19 cellular contexts compared by ENCODE assay signal in genomic region chr15:40464595-40465185, GRCh38. TPM values are rescaled to one million over a fixed set of nuclear protein-coding genes. Genes with fewer than 3 reads are reported as not detected.
A peak's percentile ranks its signal among the peaks of the same experiment; 100 is the strongest.
DNase-seq lines count a peak whose midpoint lies in the region; ATAC-seq and TF ChIP-seq lines count a peak whose summit lies in the region.
"Had no signal": no experiment of that assay in that cellular context is flagged by ENCODE, and none has a peak within 500 bp of the region (broad histone marks: within the 10 kb centered on the region; RNA-seq: fewer than 3 reads in every experiment).

No MANE protein-coding gene starts in this region.

- H3K9me3 ChIP-seq in CD4-positive, alpha-beta memory T cell (ENCODE audit: control insufficient read depth in 1 of 2, low read length in 2 of 2) = no peaks in the 10 kb centered on the region
- no peaks in the 10 kb centered on the region for H3K9me3 ChIP-seq in spleen
- H3K9me3 ChIP-seq: Peyer's patch had no signal

- TF ChIP-seq POLR2A in spleen (IDR thresholded peaks at IDR 0.05) = no peak

- DNase-seq in CD4-positive, alpha-beta memory T cell = no peak
- DNase-seq in GM12865 (ENCODE audit: low read depth) (peak; percentile 32), spleen (peak; percentile 1), AML-193 (lab: John Stamatoyannopoulos, UW) (no peak), amygdala (lab: John Stamatoyannopoulos, UW) (no peak)
- DNase-seq: ACHN; CD8-positive, alpha-beta T cell; DND-41; GDM1; H9; NCI-H1092 treated with DMSO at 0.1 percent for 48 hours; NCI-H1694 treated with DMSO at 0.1 percent for 48 hours; NCI-H446; SIG-M5 had no signal

- H3K27me3 ChIP-seq in CD4-positive, alpha-beta memory T cell (ENCODE audit: insufficient read depth, low read length) = no peaks in the 10 kb centered on the region
- H3K27me3 ChIP-seq in spleen (replicated peaks in 1 of 7) = no peaks in the 10 kb centered on the region
- H3K27me3 ChIP-seq: Peyer's patch had no signal

- CTCF ChIA-PET in CD4-positive, alpha-beta memory T cell (lab: Charles Lee; ENCODE audit: partially characterized antibody) = interaction anchor here (0.9 kb wide), 1 partner anchor 13 kb away, joined by 3 read pairs; no protein-coding TSS in a partner anchor

- peak overlapping the region in 6 of 7 donors; percentile 4 to 84 (median 54) for H3K27ac Mint-ChIP-seq in CD4-positive, alpha-beta memory T cell
- H3K27ac Mint-ChIP-seq in activated T-helper 17 cell treated with anti-CD3 and anti-CD28 coated beads, Interleukin-2, amount 50 U/mL, for 72 hours = peak overlapping the region; percentile 50
- H3K27ac Mint-ChIP-seq: B cell; CD8-positive, alpha-beta T cell; H9 had no signal

- H3K27ac ChIP-seq in CD4-positive, alpha-beta memory T cell (ENCODE audit: low read depth, low read length) = no peak overlapping the region
- H3K27ac ChIP-seq in spleen = no peak overlapping the region
- H3K27ac ChIP-seq: KMS-11, Peyer's patch had no signal

- H3K4me1 Mint-ChIP-seq in CD4-positive, alpha-beta memory T cell = peaks cover 5 to 26% (median 9%) of the 10 kb centered on the region in 4 donors
- H3K4me1 Mint-ChIP-seq in activated T-helper 17 cell treated with anti-CD3 and anti-CD28 coated beads, Interleukin-2, amount 50 U/mL, for 72 hours = peaks cover 6% of the 10 kb centered on the region
- H3K4me1 Mint-ChIP-seq: B cell had no signal

- TF ChIP-seq CTCF in GM12865 (IDR thresholded peaks at IDR 0.05; ENCODE audit: insufficient read depth, low read depth, low read length, missing control alignments) (no peak), spleen (IDR thresholded peaks at IDR 0.05 in 8 of 11, conservative IDR thresholded peaks at IDR 0.05 in 3 of 11) (no peak)

- peaks cover 37% of the 10 kb centered on the region for H3K36me3 ChIP-seq in CD4-positive, alpha-beta memory T cell (ENCODE audit: insufficient read depth, low read length)
- H3K36me3 ChIP-seq in spleen = peaks cover 0 to 80% (median 59%) of the 10 kb centered on the region in 6 donors

- H3K9me3 Mint-ChIP-seq in CD4-positive, alpha-beta memory T cell = no peaks in the 10 kb centered on the region
- H3K9me3 Mint-ChIP-seq in activated T-helper 17 cell treated with anti-CD3 and anti-CD28 coated beads, Interleukin-2, amount 50 U/mL, for 72 hours = no peaks in the 10 kb centered on the region
- H3K9me3 Mint-ChIP-seq: CD8-positive, alpha-beta T cell; H9 had no signal

- intact Hi-C loops in CD4-positive, alpha-beta memory T cell (cut with micrococcal nuclease) = no loop called here
- intact Hi-C loops in spleen (cut with DNase I; ENCODE audit: low total_unique reads) = no loop called here

- no peak for ATAC-seq in activated T-helper 17 cell treated with anti-CD3 and anti-CD28 coated beads, Interleukin-2, amount 50 U/mL, for 72 hours (replicated peaks)
- ATAC-seq in GM18909 (IDR thresholded peaks at IDR 0.05; ENCODE audit: poor library complexity, unreplicated experiment) = no peak
- ATAC-seq: CD8-positive, alpha-beta T cell had no signal

- H3K4me3 ChIP-seq in CD4-positive, alpha-beta memory T cell (ENCODE audit: low read length in 2 of 2) = no peak overlapping the region
- H3K4me3 ChIP-seq in GM12865 (ENCODE audit: low read depth, low read length) (no peak overlapping the region), spleen (no peak overlapping the region)
- H3K4me3 ChIP-seq: Peyer's patch had no signal

- H3K4me3 Mint-ChIP-seq in CD4-positive, alpha-beta memory T cell = no peak overlapping the region
- no peak overlapping the region for H3K4me3 Mint-ChIP-seq in activated T-helper 17 cell treated with anti-CD3 and anti-CD28 coated beads, Interleukin-2, amount 50 U/mL, for 72 hours
- H3K4me3 Mint-ChIP-seq: B cell; CD8-positive, alpha-beta T cell; H9 had no signal

- H3K4me1 ChIP-seq in CD4-positive, alpha-beta memory T cell (ENCODE audit: insufficient read depth, low read length) = peaks cover 6% of the 10 kb centered on the region
- no peaks in the 10 kb centered on the region for H3K4me1 ChIP-seq in spleen
- H3K4me1 ChIP-seq: Peyer's patch had no signal

- 86 to 95% (median 94%) methylated on average over 3 of the region's 3 CpGs for WGBS in spleen, 5 donors

- POLR2A ChIA-PET in CD4-positive, alpha-beta memory T cell (lab: Charles Lee; ENCODE audit: partially characterized antibody) = interaction anchor here (1.0 kb wide), 1 partner anchor 10 kb away, joined by 4 read pairs; no protein-coding TSS in a partner anchor

- peaks cover 9 to 47% of the 10 kb centered on the region in 2 donors for H3K36me3 Mint-ChIP-seq in CD4-positive, alpha-beta memory T cell
- peaks cover 37% of the 10 kb centered on the region for H3K36me3 Mint-ChIP-seq in activated T-helper 17 cell treated with anti-CD3 and anti-CD28 coated beads, Interleukin-2, amount 50 U/mL, for 72 hours (ENCODE audit: low read depth)

- no peaks in the 10 kb centered on the region for H3K27me3 Mint-ChIP-seq in CD4-positive, alpha-beta memory T cell
- no peaks in the 10 kb centered on the region for H3K27me3 Mint-ChIP-seq in activated T-helper 17 cell treated with anti-CD3 and anti-CD28 coated beads, Interleukin-2, amount 50 U/mL, for 72 hours
- H3K27me3 Mint-ChIP-seq: B cell had no signal

RNA-seq across cellular contexts. Expression of gene CHST14, which starts 6.1 kb away (rescaled TPM):
- 10 to 100 TPM in 1 of 2 experiments, 1 to 10 TPM in 1; 9.1 to 10.5 TPM for total RNA-seq in CD4-positive, alpha-beta memory T cell
- polyA plus RNA-seq in CD4-positive, alpha-beta memory T cell = 1 to 10 TPM in 1 of 2 donors, under 1 TPM in 1; 0.64 to 1.5 TPM
- 10 to 100 TPM in 1 of 2 donors, 1 to 10 TPM in 1; 6.0 to 12.1 TPM for total RNA-seq in activated T-helper 17 cell treated with anti-CD3 and anti-CD28 coated beads, Interleukin-2, amount 50 U/mL, for 72 hours
- total RNA-seq in spleen = 10 to 100 TPM; 12.0 to 18.5 (median 15.3) TPM
- 10 to 100 TPM in 1 of 3 donors, 1 to 10 TPM in 2; 7.1 to 10.6 (median 9.0) TPM for polyA plus RNA-seq in spleen

RNA-seq across cellular contexts. Expression of gene BAHD1, which starts 23.9 kb away (rescaled TPM):
- 10 to 100 TPM; 47.0 to 49.2 TPM for total RNA-seq in CD4-positive, alpha-beta memory T cell
- 1 to 10 TPM; 1.5 to 4.6 TPM for polyA plus RNA-seq in CD4-positive, alpha-beta memory T cell
- 10 to 100 TPM; 16.6 to 20.3 TPM for total RNA-seq in activated T-helper 17 cell treated with anti-CD3 and anti-CD28 coated beads, Interleukin-2, amount 50 U/mL, for 72 hours
- 10 to 100 TPM; 13.5 to 27.0 (median 22.2) TPM for total RNA-seq in spleen
- 10 to 100 TPM in 1 of 3 donors, 1 to 10 TPM in 2; 7.4 to 14.2 (median 8.7) TPM for polyA plus RNA-seq in spleen

RNA-seq across cellular contexts. Expression of gene IVD, which starts 59.1 kb away (rescaled TPM):
- total RNA-seq in CD4-positive, alpha-beta memory T cell = 10 to 100 TPM; 56.4 to 62.2 TPM
- polyA plus RNA-seq in CD4-positive, alpha-beta memory T cell = 10 to 100 TPM; 25.7 to 26.8 TPM
- 10 to 100 TPM; 48.8 to 57.9 TPM for total RNA-seq in activated T-helper 17 cell treated with anti-CD3 and anti-CD28 coated beads, Interleukin-2, amount 50 U/mL, for 72 hours
- 10 to 100 TPM; 39.6 to 93.9 (median 61.6) TPM for total RNA-seq in spleen
- 10 to 100 TPM; 25.1 to 44.4 (median 35.1) TPM for polyA plus RNA-seq in spleen

Comparison
In these comparisons a context has a peak if more than half of its experiments do, and no peak if none do; other contexts are left out.
1. DNase-seq: peak in GM12865 (single experiment) and spleen (single experiment); none in CD4-positive, alpha-beta memory T cell (0 of 5), AML-193 (0 of 2) and amygdala (0 of 56).